ENCODE assay signal across 15 cellular contexts in the genomic region with DNA sequence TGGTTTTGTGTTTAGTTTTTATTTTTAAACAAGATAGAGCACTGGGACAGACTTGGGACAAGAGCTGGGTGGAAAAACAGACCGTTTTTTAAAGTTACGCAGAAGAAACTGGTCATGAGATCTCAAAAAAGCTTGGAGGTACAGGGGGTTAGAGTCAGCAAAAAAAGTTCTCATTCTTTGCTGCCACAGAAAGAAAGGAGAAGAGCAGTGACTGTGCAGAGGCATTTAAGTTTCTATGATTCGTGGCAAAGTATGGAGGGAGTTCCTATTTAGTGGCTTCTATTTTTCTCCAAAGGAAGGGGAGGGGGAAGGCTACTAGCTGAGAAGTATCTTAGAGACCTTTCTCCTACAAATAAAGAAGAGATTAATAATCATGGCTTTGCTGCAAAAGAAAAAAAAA.
DNase-seq lines count a peak whose midpoint lies in the region; ATAC-seq and TF ChIP-seq lines count a peak whose summit lies in the region.
"Had no signal": no experiment of that assay in that cellular context is flagged by ENCODE, and none has a peak within 500 bp of the region (broad histone marks: within the 10 kb centered on the region; RNA-seq: fewer than 3 reads in every experiment).

No MANE protein-coding gene starts in this region.

- H3K4me1 Mint-ChIP-seq in nephron progenitor cell: no peaks in the 10 kb centered on the region

- TF ChIP-seq POLR2A in gastrocnemius medialis (IDR thresholded peaks at IDR 0.05): no peak

- H3K9me3 Mint-ChIP-seq in nephron progenitor cell: no peaks in the 10 kb centered on the region

- peak overlapping the region; percentile 73 for H3K27ac Mint-ChIP-seq in nephron progenitor cell

- intact Hi-C loops in left ventricle myocardium superior (cut with micrococcal nuclease) (no loop called here), gastrocnemius medialis (cut with DNase I; ENCODE audit: low total_unique reads) (no loop called here)

- in situ Hi-C loops in gastrocnemius medialis (cut with MboI; ENCODE audit: low sequenced_read_pairs in 4 of 4): no loop called here

- H3K27me3 ChIP-seq in right atrium auricular region (no peaks in the 10 kb centered on the region), fibroblast of lung (ENCODE audit: control insufficient read depth, insufficient read depth, low read length) (no peaks in the 10 kb centered on the region), gastrocnemius medialis (no peaks in the 10 kb centered on the region)

- no peak overlapping the region for H3K9ac ChIP-seq in fibroblast of lung (ENCODE audit: insufficient read depth, low read length)
- H3K9ac ChIP-seq: GM23248 had no signal

- no peak overlapping the region for H3K4me3 Mint-ChIP-seq in nephron progenitor cell

- peaks cover 15% of the 10 kb centered on the region for H3K36me3 Mint-ChIP-seq in nephron progenitor cell (ENCODE audit: low read depth)

- DNase-seq in left ventricle myocardium superior (no peak), right atrium auricular region (ENCODE audit: low spot score) (no peak), fibroblast of lung (ENCODE audit: low read depth in 2 of 2) (peak in 1 of 2 donors; percentile 5), nephron progenitor cell (no peak), gastrocnemius medialis (no peak), substantia nigra (lab: John Stamatoyannopoulos, UW) (no peak), NCI-H1436 treated with DMSO at 0.1 percent for 48 hours (lab: John Stamatoyannopoulos, UW) (no peak)
- DNase-seq: DND-41, GF-D8, GM23248, KBM-7, NCI-H1105, NCI-H187 had no signal

- H3K27ac ChIP-seq in right atrium auricular region (no peak overlapping the region), fibroblast of lung (ENCODE audit: insufficient read depth, low read length) (peak overlapping the region; percentile 33), gastrocnemius medialis (no peak overlapping the region), substantia nigra (ENCODE audit: low read depth, low read length, poor library complexity, severe bottlenecking) (no peak overlapping the region)
- H3K27ac ChIP-seq: C4-2B, GM23248 had no signal

- H3K4me1 ChIP-seq in right atrium auricular region: no peaks in the 10 kb centered on the region
- no peaks in the 10 kb centered on the region for H3K4me1 ChIP-seq in fibroblast of lung (ENCODE audit: control insufficient read depth, extremely low read depth, insufficient read depth, low read length)
- H3K4me1 ChIP-seq in gastrocnemius medialis: peaks cover 5% of the 10 kb centered on the region in 2 donors

- peak; percentile 29 for ATAC-seq in left ventricle myocardium superior
- ATAC-seq in gastrocnemius medialis: no peak
- ATAC-seq in GM21576 (IDR thresholded peaks at IDR 0.05; ENCODE audit: unreplicated experiment): no peak

- H3K36me3 ChIP-seq in right atrium auricular region (peaks cover 9% of the 10 kb centered on the region), fibroblast of lung (ENCODE audit: control insufficient read depth, insufficient read depth, low read length) (peaks cover 1% of the 10 kb centered on the region), gastrocnemius medialis (peaks cover 0 to 15% of the 10 kb centered on the region in 2 donors)

- peak overlapping the region; percentile 51 for H3K4me2 ChIP-seq in fibroblast of lung (ENCODE audit: extremely low read depth, insufficient read depth, low read length)

- H3K4me3 ChIP-seq in right atrium auricular region: no peak overlapping the region
- no peak overlapping the region for H3K4me3 ChIP-seq in fibroblast of lung (replicated peaks in 1 of 4; ENCODE audit: control extremely low read depth in 1 of 4, insufficient read depth in 1 of 4, low read depth in 3 of 4, low read length in 4 of 4)
- H3K4me3 ChIP-seq in gastrocnemius medialis: no peak overlapping the region
- H3K4me3 ChIP-seq: GM23248 had no signal

- H3K79me2 ChIP-seq in fibroblast of lung (ENCODE audit: control insufficient read depth, insufficient read depth, low read length): no peaks in the 10 kb centered on the region

- H3K9me3 ChIP-seq in right atrium auricular region: no peaks in the 10 kb centered on the region
- no peaks in the 10 kb centered on the region for H3K9me3 ChIP-seq in fibroblast of lung (ENCODE audit: control insufficient read depth, insufficient read depth, low read depth, low read length)
- no peaks in the 10 kb centered on the region for H3K9me3 ChIP-seq in gastrocnemius medialis

- TF ChIP-seq CTCF in right atrium auricular region (IDR thresholded peaks at IDR 0.05) (no peak), fibroblast of lung (conservative IDR thresholded peaks at IDR 0.05 in 1 of 2, IDR thresholded peaks at IDR 0.05 in 1 of 2; ENCODE audit: low read depth in 1 of 2, low read length in 2 of 2) (no peak), nephron progenitor cell (IDR thresholded peaks at IDR 0.05) (no peak), gastrocnemius medialis (IDR thresholded peaks at IDR 0.05 in 4 of 5, conservative IDR thresholded peaks at IDR 0.05 in 1 of 5) (no peak)

- H4K20me1 ChIP-seq in fibroblast of lung (ENCODE audit: control insufficient read depth, extremely low read depth, insufficient read depth, low read length): no peaks in the 10 kb centered on the region

- no peaks in the 10 kb centered on the region for H3K27me3 Mint-ChIP-seq in nephron progenitor cell (ENCODE audit: low read depth, poor library complexity)

- peak overlapping the region; percentile 43 for H2AFZ ChIP-seq in fibroblast of lung (ENCODE audit: low read length)
- H2AFZ ChIP-seq: GM23248 had no signal
